ENCODE assay signal across 6 cellular contexts in the genomic region with DNA sequence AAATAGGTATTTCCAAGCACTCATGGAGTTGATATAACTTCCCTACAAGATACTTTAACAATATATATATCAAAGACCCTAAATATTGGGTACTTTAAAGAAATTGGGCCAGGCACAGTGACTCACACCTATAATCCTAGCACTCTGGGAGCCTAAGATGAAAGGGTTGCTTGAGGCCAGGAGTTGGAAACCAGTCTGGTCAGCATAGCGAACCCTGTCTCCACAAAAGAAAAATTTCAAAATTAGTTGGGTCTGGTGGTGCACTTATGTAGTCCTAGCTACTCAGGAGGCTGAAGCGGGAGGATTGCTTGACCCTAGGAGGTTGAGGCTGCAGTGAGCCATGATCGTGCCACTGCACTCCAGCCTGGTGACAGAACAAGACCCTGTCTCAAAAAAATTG.
"Had no signal": no experiment of that assay in that cellular context is flagged by ENCODE, and none has a peak within 500 bp of the region (broad histone marks: within the 10 kb centered on the region; RNA-seq: fewer than 3 reads in every experiment).

No MANE protein-coding gene starts in this region.

- H3K4me3 ChIP-seq: GM23248, K562 had no signal

- DNase-seq: GM23248, H9, HCEC 1CT, IMR-90, KG1 had no signal
